In genomic region chr6:70667711-70668498, GRCh38 we compare ENCODE assay signal across 1 cellular context.
TF ChIP-seq lines count a peak whose summit lies in the region.

TSS of gene SMAP1 (plus strand) at chr6:70667883. CDS start at chr6:70668024, 141 bp downstream.

TF ChIP-seq in HCT116, 20 proteins besides CTCF, POLR2A, EP300 and RAD21 (continued from another document):
- TF ChIP-seq CBX3 (IDR thresholded peaks at IDR 0.05; ENCODE audit: low read depth), result peak; percentile 82
- peak; percentile 80 for TF ChIP-seq ELF1 (IDR thresholded peaks at IDR 0.05; ENCODE audit: borderline replicate concordance, low read depth)
- TF ChIP-seq ZFX (IDR thresholded peaks at IDR 0.05), result peak; percentile 67
TF ChIP-seq in HCT116: peak in this region for 8.
